Comparison of ENCODE assay signal across 1 cellular context in genomic region chr5:141320225-141321169, GRCh38.
TF ChIP-seq lines count a peak whose summit lies in the region.

Gene TAF7 (minus strand): TSS chr5:141320784. CDS start chr5:141320044, 740 bp downstream.

TF ChIP-seq in HepG2, 621 proteins besides CTCF, POLR2A, EP300 and RAD21 (continued from another document and continues in another):
- TF ChIP-seq HIC2 (CRISPR knock-in tag; IDR thresholded peaks at IDR 0.05; ENCODE audit: low read depth) (peak; percentile 51; the same call in 1 of the 2 replicates), ZNF614 (CRISPR knock-in tag; IDR thresholded peaks at IDR 0.05; ENCODE audit: borderline replicate concordance) (no peak), ZBTB7B (CRISPR knock-in tag; IDR thresholded peaks at IDR 0.05) (peak; percentile 49; the same call in 1 of the 2 replicates), ZNF34 (CRISPR knock-in tag; IDR thresholded peaks at IDR 0.05; ENCODE audit: borderline replicate concordance) (no peak), ZGPAT (CRISPR knock-in tag; IDR thresholded peaks at IDR 0.05) (peak; percentile 83), ZZZ3 (CRISPR knock-in tag; IDR thresholded peaks at IDR 0.05; ENCODE audit: borderline replicate concordance) (peak; percentile 75; the same call in 1 of the 2 replicates), RBAK (CRISPR knock-in tag; IDR thresholded peaks at IDR 0.05) (no peak), SMARCC2 (IDR thresholded peaks at IDR 0.05) (no peak), DNMT3B (CRISPR knock-in tag; conservative IDR thresholded peaks at IDR 0.05) (peak; percentile 74; the same call in 1 of the 2 replicates), HNRNPUL1 (IDR thresholded peaks at IDR 0.05; ENCODE audit: low read depth, low read length) (no peak), ZBTB7A (CRISPR knock-in tag; IDR thresholded peaks at IDR 0.05) (no peak; the same call in 1 of the 2 replicates), XRCC5 (optimal IDR thresholded peaks at IDR 0.05; ENCODE audit: low read length) (peak; percentile 48), TCF12 (IDR thresholded peaks at IDR 0.05) (no peak), TCF12 (CRISPR knock-in tag; IDR thresholded peaks at IDR 0.05) (no peak), ZNF251 (CRISPR knock-in tag; IDR thresholded peaks at IDR 0.05) (no peak), SNAPC4 (CRISPR knock-in tag; IDR thresholded peaks at IDR 0.05) (peak; percentile 71; the same call in 1 of the 2 replicates), IKZF4 (CRISPR knock-in tag; IDR thresholded peaks at IDR 0.05; ENCODE audit: borderline replicate concordance, low read depth, not compliant biosample characterization) (peak; percentile 61), STAG1 (CRISPR knock-in tag; IDR thresholded peaks at IDR 0.05) (peak; percentile 26; the same call in 1 of the 2 replicates), SOX6 (IDR thresholded peaks at IDR 0.05) (no peak), SOX6 (CRISPR knock-in tag; IDR thresholded peaks at IDR 0.05) (peak; percentile 57), HES4 (CRISPR knock-in tag; IDR thresholded peaks at IDR 0.05; ENCODE audit: borderline replicate concordance) (no peak), ZMYM2 (CRISPR knock-in tag; IDR thresholded peaks at IDR 0.05) (peak; percentile 15; the same call in 1 of the 2 replicates), SOX5 (CRISPR knock-in tag; IDR thresholded peaks at IDR 0.05; ENCODE audit: borderline replicate concordance) (peak; percentile 26; the same call in 1 of the 2 replicates), ZNF576 (CRISPR knock-in tag; IDR thresholded peaks at IDR 0.05) (no peak), HNRNPL (IDR thresholded peaks at IDR 0.05; ENCODE audit: low read depth, low read length) (no peak), ZKSCAN1 (IDR thresholded peaks at IDR 0.05; ENCODE audit: low read length) (no peak), ZBTB8A (CRISPR knock-in tag; IDR thresholded peaks at IDR 0.05; ENCODE audit: borderline replicate concordance, low read depth) (peak; percentile 53; the same call in 1 of the 2 replicates), SCMH1 (CRISPR knock-in tag; IDR thresholded peaks at IDR 0.05; ENCODE audit: borderline replicate concordance) (no peak), ARID5B (CRISPR knock-in tag; IDR thresholded peaks at IDR 0.05) (peak; percentile 11), ZNF569 (CRISPR knock-in tag; IDR thresholded peaks at IDR 0.05; ENCODE audit: borderline replicate concordance) (no peak), ZFP91 (CRISPR knock-in tag; IDR thresholded peaks at IDR 0.05; ENCODE audit: borderline replicate concordance) (peak; percentile 89), MAFF (IDR thresholded peaks at IDR 0.05; ENCODE audit: low read depth, low read length) (no peak), HMGXB4 (CRISPR knock-in tag; IDR thresholded peaks at IDR 0.05; ENCODE audit: borderline replicate concordance in 1 of 2, low read depth in 1 of 2) (peak; percentile 78 to 93), TFAP4 (IDR thresholded peaks at IDR 0.05; ENCODE audit: borderline replicate concordance, low read depth) (no peak), POLR2AphosphoS2 (IDR thresholded peaks at IDR 0.05; ENCODE audit: low read depth, low read length) (0 out of 2 replicates have a peak, but pooled peaks have one; percentile 65), PPARG (CRISPR knock-in tag; conservative IDR thresholded peaks at IDR 0.05) (no peak), ZNF580 (CRISPR knock-in tag; IDR thresholded peaks at IDR 0.05; ENCODE audit: borderline replicate concordance, low read depth) (peak; percentile 37; the same call in 1 of the 2 replicates), ZNF607 (CRISPR knock-in tag; IDR thresholded peaks at IDR 0.05; ENCODE audit: borderline replicate concordance) (peak; percentile 94), UBTF (CRISPR knock-in tag; IDR thresholded peaks at IDR 0.05) (peak; percentile 73), NFRKB (IDR thresholded peaks at IDR 0.05) (no peak)
